In the genomic region with DNA sequence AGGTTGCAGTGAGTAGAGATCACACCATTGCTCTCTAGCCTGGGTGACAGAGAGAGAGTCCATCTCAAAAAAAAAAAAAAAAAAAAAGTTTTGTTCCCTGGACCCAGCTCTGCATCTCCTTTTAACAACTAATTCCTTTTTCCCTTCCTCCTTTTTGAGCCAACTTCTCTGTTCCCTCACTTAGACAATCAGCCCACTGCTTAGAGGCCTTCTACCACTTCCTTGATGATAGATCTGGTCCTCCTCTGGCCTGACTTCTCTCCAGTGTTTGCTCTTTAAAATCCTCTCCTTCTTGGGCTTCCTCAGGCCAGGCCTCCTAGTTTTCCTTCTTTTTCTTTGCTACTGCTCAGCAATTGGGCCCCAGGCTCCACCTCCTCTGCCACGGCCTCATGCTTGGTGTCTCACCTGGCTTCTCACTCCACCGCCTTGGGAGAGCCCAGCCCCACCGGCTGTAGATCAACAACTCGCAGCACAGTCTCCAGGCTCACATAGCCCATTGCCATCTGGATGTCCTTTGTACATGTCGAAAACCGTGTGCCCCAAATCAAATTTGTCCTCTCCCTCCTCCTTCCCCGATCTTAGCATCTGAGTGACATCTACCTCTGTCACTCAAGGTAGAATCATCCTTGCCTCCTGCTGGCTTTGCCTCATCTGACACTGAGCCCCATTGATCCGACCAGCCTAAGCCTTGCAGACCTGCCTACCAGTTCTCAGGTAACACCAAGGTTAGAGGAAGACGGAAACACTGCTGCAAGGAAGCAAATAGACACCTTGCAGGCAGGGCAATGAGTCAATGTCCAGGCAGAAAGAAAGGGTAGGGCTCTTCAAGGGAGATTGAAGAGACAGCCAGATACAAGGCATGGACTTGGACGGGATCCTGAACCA, we compare ENCODE assay signal across 13 cellular contexts. TPM values are rescaled to one million over a fixed set of nuclear protein-coding genes. Genes with fewer than 3 reads are reported as not detected.
A peak's percentile ranks its signal among the peaks of the same experiment; 100 is the strongest.
DNase-seq lines count a peak whose midpoint lies in the region; ATAC-seq, FAIRE-seq and TF ChIP-seq lines count a peak whose summit lies in the region.
"Had no signal": no experiment of that assay in that cellular context is flagged by ENCODE, and none has a peak within 500 bp of the region (broad histone marks: within the 10 kb centered on the region; RNA-seq: fewer than 3 reads in every experiment).

No MANE protein-coding gene starts in this region.

- H3K27me3 ChIP-seq in pancreas: no peaks in the 10 kb centered on the region
- H3K27me3 ChIP-seq: dorsolateral prefrontal cortex had no signal

- H3K4me3 ChIP-seq in epithelial cell of esophagus (ENCODE audit: low read length) (no peak overlapping the region), pancreas (no peak overlapping the region)
- H3K4me3 ChIP-seq: dorsolateral prefrontal cortex, skin epidermis had no signal

- FAIRE-seq in pancreas (lab: Jason Lieb, UNC): no peak

- H3K9me3 ChIP-seq in pancreas: no peaks in the 10 kb centered on the region

- no peaks in the 10 kb centered on the region for H3K4me1 ChIP-seq in pancreas

- 85 to 89% methylated on average over 10 of the region's 10 CpGs for WGBS in pancreas, 2 donors

- H3K27ac ChIP-seq in pancreas: no peak overlapping the region

- intact Hi-C loops in pancreas (cut with DNase I): no loop called here

- DNase-seq in NCI-H82 (lab: John Stamatoyannopoulos, UW) (peak; percentile 22), NCI-H82 treated with DMSO at 0.1 percent for 48 hours (lab: John Stamatoyannopoulos, UW; ENCODE audit: unreplicated experiment) (no peak), NOMO-1 (lab: John Stamatoyannopoulos, UW; ENCODE audit: unreplicated experiment in 2 of 2) (peak; percentile 29 to 50), epithelial cell of esophagus (ENCODE audit: low read depth) (peak; percentile 51), pancreas (no peak), DMS79 (lab: John Stamatoyannopoulos, UW) (no peak)
- DNase-seq: activated CD4-positive, alpha-beta T cell treated with anti-CD3 and anti-CD28 coated beads, Interleukin-2, amount 50 U/mL, for 48 hours; DND-41; dorsolateral prefrontal cortex; NCI-H2107 had no signal

- ATAC-seq in pancreas (peak in 3 of 4 donors; percentile 22 to 29 (median 28)), HG03196 (IDR thresholded peaks at IDR 0.05; ENCODE audit: unreplicated experiment) (no peak), GM18907 (IDR thresholded peaks at IDR 0.05; ENCODE audit: unreplicated experiment) (no peak)

- no peak for TF ChIP-seq CTCF in epithelial cell of esophagus (IDR thresholded peaks at IDR 0.05; ENCODE audit: insufficient read depth, low read depth, low read length, missing control alignments)
- no peak for TF ChIP-seq CTCF in pancreas (IDR thresholded peaks at IDR 0.05)

- H3K36me3 ChIP-seq in pancreas: no peaks in the 10 kb centered on the region

RNA-seq across cellular contexts. Expression of gene ARHGAP27, which starts 17.4 kb away (rescaled TPM):
- 10 to 100 TPM in 1 of 6 donors, 1 to 10 TPM in 5; 3.1 to 17.3 (median 6.1) TPM for total RNA-seq in pancreas
- polyA plus RNA-seq in pancreas: 10 to 100 TPM; 16.9 to 22.4 TPM

Comparison
In these comparisons a context has a peak if more than half of its experiments do, and no peak if none do; other contexts are left out.
1. DNase-seq: peak in NCI-H82 (single experiment), NOMO-1 (2 of 2) and epithelial cell of esophagus (single experiment); none in NCI-H82 treated with DMSO at 0.1 percent for 48 hours (single experiment), pancreas (0 of 6) and DMS79 (single experiment).
2. ATAC-seq: peak in pancreas (3 of 4); none in HG03196 (single experiment) and GM18907 (single experiment).